Comparison of ENCODE assay signal across 18 cellular contexts in genomic region chr17:75301031-75301430, GRCh38.
"Had no signal": no experiment of that assay in that cellular context is flagged by ENCODE, and none has a peak within 500 bp of the region (broad histone marks: within the 10 kb centered on the region; RNA-seq: fewer than 3 reads in every experiment).

No MANE protein-coding gene starts in this region.

- H3K4me3 ChIP-seq: adrenal gland, gastroesophageal sphincter, lung, sigmoid colon, thyroid gland, uterus had no signal

- H3K27ac ChIP-seq: adrenal gland, gastroesophageal sphincter, parathyroid adenoma, sigmoid colon, thyroid gland, uterus had no signal

- DNase-seq: activated CD4-positive, alpha-beta T cell treated with anti-CD3 and anti-CD28 coated beads, Interleukin-2, amount 50 U/mL, for 1 hour; activated CD4-positive, CD25-positive, alpha-beta regulatory T cell treated with anti-CD3 and anti-CD28 coated beads, Interleukin-2, amount 50 U/mL, for 72 hours; activated gamma-delta T cell; activated T-cell treated with anti-CD3 and anti-CD28 coated beads, Interleukin-2, amount 50 U/mL, for 72 hours; adrenal gland; cerebellar nuclear complex; effector CD8-positive, alpha-beta T cell; sigmoid colon; SK-N-SH; stimulated activated naive CD4-positive, alpha-beta T cell treated with Interleukin-2 at 50 U/mL for 16 hours; thyroid gland; uterus had no signal

- H3K4me2 ChIP-seq: SK-N-SH had no signal

- H3K9ac ChIP-seq: parathyroid adenoma, SK-N-SH had no signal

- H3K27ac Mint-ChIP-seq: activated T-cell treated with anti-CD3 and anti-CD28 coated beads, Interleukin-2, amount 50 U/mL, for 72 hours had no signal

- FAIRE-seq: bronchial epithelial cell had no signal

- H3K79me2 ChIP-seq: parathyroid adenoma had no signal

- H3K9me3 Mint-ChIP-seq: activated naive CD4-positive, alpha-beta T cell treated with anti-CD3 and anti-CD28 coated beads, Interleukin-2, amount 50 U/mL, for 72 hours; activated T-cell treated with anti-CD3 and anti-CD28 coated beads, Interleukin-2, amount 50 U/mL, for 72 hours had no signal

- H3K4me1 ChIP-seq: gastroesophageal sphincter, parathyroid adenoma, sigmoid colon, thyroid gland, uterus had no signal

- H3K4me3 Mint-ChIP-seq: activated T-cell treated with anti-CD3 and anti-CD28 coated beads, Interleukin-2, amount 50 U/mL, for 72 hours had no signal

- H3K27me3 ChIP-seq: adrenal gland, gastroesophageal sphincter, sigmoid colon, thyroid gland, uterus had no signal

- H2AFZ ChIP-seq: parathyroid adenoma had no signal

- H3K36me3 Mint-ChIP-seq: activated naive CD4-positive, alpha-beta T cell treated with anti-CD3 and anti-CD28 coated beads, Interleukin-2, amount 50 U/mL, for 72 hours had no signal

- H3K9me3 ChIP-seq: adrenal gland, gastroesophageal sphincter, sigmoid colon, SK-N-SH, thyroid gland, uterus had no signal

- ATAC-seq: activated naive CD4-positive, alpha-beta T cell treated with anti-CD3 and anti-CD28 coated beads, Interleukin-2, amount 50 U/mL, for 72 hours; activated T-cell treated with anti-CD3 and anti-CD28 coated beads, Interleukin-2, amount 50 U/mL, for 72 hours; esophagus mucosa; gastroesophageal sphincter had no signal

- H3K36me3 ChIP-seq: adrenal gland, gastroesophageal sphincter, sigmoid colon, thyroid gland, uterus had no signal
